In the genomic region with DNA sequence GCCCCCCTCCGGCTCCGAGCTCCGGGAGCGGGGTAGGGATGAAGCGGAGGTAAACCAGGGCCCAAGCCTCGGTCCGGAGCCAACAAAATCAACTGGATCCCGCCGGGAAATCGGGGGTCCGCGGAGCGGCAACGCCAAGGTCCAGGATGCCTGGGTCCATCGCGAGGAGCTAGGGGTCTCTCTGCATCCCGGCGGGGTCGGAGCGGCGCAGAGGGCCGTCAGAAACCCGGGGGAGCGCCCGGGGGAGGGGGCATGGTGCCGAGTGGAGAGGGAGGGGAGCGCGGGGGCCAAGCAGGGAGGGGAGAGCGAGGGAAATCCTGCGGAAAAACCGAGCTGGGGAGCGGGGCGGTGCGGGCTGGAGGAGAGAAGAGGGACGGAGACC, we compare ENCODE assay signal across 16 cellular contexts. TPM values are rescaled to one million over a fixed set of nuclear protein-coding genes. Genes with fewer than 3 reads are reported as not detected.
DNase-seq lines count a peak whose midpoint lies in the region; ATAC-seq, FAIRE-seq and TF ChIP-seq lines count a peak whose summit lies in the region.
"Had no signal": no experiment of that assay in that cellular context is flagged by ENCODE, and none has a peak within 500 bp of the region (broad histone marks: within the 10 kb centered on the region; RNA-seq: fewer than 3 reads in every experiment).

No MANE protein-coding gene starts in this region.

- H3K36me3 ChIP-seq in heart left ventricle (no peaks in the 10 kb centered on the region), esophagus squamous epithelium (no peaks in the 10 kb centered on the region), ovary (no peaks in the 10 kb centered on the region), vagina (no peaks in the 10 kb centered on the region)
- H3K36me3 ChIP-seq: colonic mucosa had no signal

- H3K27me3 ChIP-seq in heart left ventricle, result peaks cover 12 to 73% (median 30%) of the 10 kb centered on the region in 9 donors
- peaks cover 2 to 97% (median 10%) of the 10 kb centered on the region in 4 donors for H3K27me3 ChIP-seq in esophagus squamous epithelium
- no peaks in the 10 kb centered on the region for H3K27me3 ChIP-seq in ovary
- H3K27me3 ChIP-seq in vagina, result no peaks in the 10 kb centered on the region

- DNase-seq in heart left ventricle (no peak), cardiac septum (ENCODE audit: low spot score) (no peak), esophagus squamous epithelium (lab: John Stamatoyannopoulos, UW) (no peak), ovary (peak in 4 of 5 donors; percentile 46 to 57 (median 52)), vagina (ENCODE audit: extremely low spot score in 2 of 2) (no peak), SHP77 treated with DMSO at 0.1 percent for 48 hours (lab: John Stamatoyannopoulos, UW) (no peak), GM19239 (ENCODE audit: insufficient read length, low spot score) (no peak), DMS153 treated with DMSO at 0.1 percent for 48 hours (lab: John Stamatoyannopoulos, UW; ENCODE audit: unreplicated experiment) (no peak)
- DNase-seq: ACHN; activated B cell treated with CpG ODN at 0.5 μM for 24 hours; activated CD8-positive, alpha-beta memory T cell treated with anti-CD3 and anti-CD28 coated beads, Interleukin-2, amount 50 U/mL, for 4 hours; colonic mucosa had no signal

- peak overlapping the region in 10 of 12 donors; percentile 10 to 52 (median 40) for H3K4me3 ChIP-seq in heart left ventricle
- peak overlapping the region in 3 of 4 donors; percentile 28 to 53 (median 32) for H3K4me3 ChIP-seq in esophagus squamous epithelium
- peak overlapping the region; percentile 69 for H3K4me3 ChIP-seq in ovary
- peak overlapping the region; percentile 38 to 57 for H3K4me3 ChIP-seq in vagina
- H3K4me3 ChIP-seq: colonic mucosa had no signal

- 1 to 2% (median 2%) methylated on average over 27 to 35 of the region's 35 CpGs for WGBS in heart left ventricle, 4 donors
- 0% methylated on average over 4 to 9 of the region's 35 CpGs for WGBS in esophagus squamous epithelium, 2 donors
- WGBS in ovary, 3 donors, result 1 to 2% (median 1%) methylated on average over 31 to 35 of the region's 35 CpGs

- TF ChIP-seq POLR2A in heart left ventricle (IDR thresholded peaks at IDR 0.05), result no peak
- no peak for TF ChIP-seq POLR2A in esophagus squamous epithelium (IDR thresholded peaks at IDR 0.05)
- TF ChIP-seq POLR2A in ovary (IDR thresholded peaks at IDR 0.05), result no peak
- TF ChIP-seq POLR2A in vagina (IDR thresholded peaks at IDR 0.05), result no peak

- no peak for ATAC-seq in heart left ventricle

- H3K9me3 ChIP-seq in heart left ventricle (no peaks in the 10 kb centered on the region), esophagus squamous epithelium (no peaks in the 10 kb centered on the region), ovary (no peaks in the 10 kb centered on the region), vagina (no peaks in the 10 kb centered on the region)
- H3K9me3 ChIP-seq: colonic mucosa had no signal

- H3K27ac ChIP-seq in heart left ventricle (peak overlapping the region in 1 of 12 donors; percentile 70), esophagus squamous epithelium (no peak overlapping the region), ovary (no peak overlapping the region), vagina (peak overlapping the region; percentile 53)
- H3K27ac ChIP-seq: colonic mucosa had no signal

- H3K4me1 ChIP-seq in heart left ventricle (peaks cover 0 to 22% (median 0%) of the 10 kb centered on the region in 12 donors), esophagus squamous epithelium (peaks cover 0 to 23% (median 5%) of the 10 kb centered on the region in 3 donors), ovary (ENCODE audit: insufficient read depth) (peaks cover 6% of the 10 kb centered on the region), vagina (peaks cover 16% of the 10 kb centered on the region)
- H3K4me1 ChIP-seq: colonic mucosa had no signal

- TF ChIP-seq CTCF in heart left ventricle (IDR thresholded peaks at IDR 0.05) (no peak), esophagus squamous epithelium (IDR thresholded peaks at IDR 0.05) (no peak), ovary (IDR thresholded peaks at IDR 0.05) (no peak), vagina (IDR thresholded peaks at IDR 0.05) (no peak)

- intact Hi-C loops in heart left ventricle (cut with DNase I) (no loop called here), cardiac septum (cut with DNase I) (no loop called here), esophagus squamous epithelium (cut with DNase I) (no loop called here), ovary (cut with DNase I) (no loop called here), vagina (cut with DNase I) (no loop called here)

- TF ChIP-seq EP300 in ovary (IDR thresholded peaks at IDR 0.05), result no peak

- no peak for FAIRE-seq in GM19239 (lab: Jason Lieb, UNC)
- FAIRE-seq: islet of Langerhans had no signal

RNA-seq across cellular contexts. Expression of a gene that starts 51.8 kb away (rescaled TPM):
- total RNA-seq in heart left ventricle (not detected), cardiac septum (not detected), esophagus squamous epithelium (not detected), ovary (not detected), vagina (not detected)
- polyA plus RNA-seq in heart left ventricle (not detected), ovary (not detected)
- total RNA-seq: activated B cell treated with CpG ODN at 0.5 μM for 24 hours, colonic mucosa, M059J, myocyte, subcutaneous adipose tissue had no signal

Comparison
In these comparisons a context has a peak if more than half of its experiments do, and no peak if none do; other contexts are left out.
1. DNase-seq: peak in ovary (4 of 5); none in heart left ventricle (0 of 5), cardiac septum (single experiment), esophagus squamous epithelium (single experiment), vagina (0 of 2), SHP77 treated with DMSO at 0.1 percent for 48 hours (single experiment), GM19239 (single experiment) and DMS153 treated with DMSO at 0.1 percent for 48 hours (single experiment).
2. Peak in every context shown above with its lines, with median percentiles within 50 percentile points of each other: H3K4me3 ChIP-seq.